8 cellular contexts compared by ENCODE assay signal in genomic region chr1:23208527-23208926, GRCh38. TPM values are rescaled to one million over a fixed set of nuclear protein-coding genes. Genes with fewer than 3 reads are reported as not detected.
"Had no signal": no experiment of that assay in that cellular context is flagged by ENCODE, and none has a peak within 500 bp of the region (broad histone marks: within the 10 kb centered on the region; RNA-seq: fewer than 3 reads in every experiment).

No MANE protein-coding gene starts in this region.

- DNase-seq: GDM1, GF-D8 had no signal

- ATAC-seq: GM12878 had no signal

- H3K4me3 ChIP-seq: GM12878 had no signal

- FAIRE-seq: G401.6, GM12878, GM12891, GM12892, GM18507, GM19239 had no signal

RNA-seq across cellular contexts. Expression of gene HTR1D, which starts 8.8 kb away (rescaled TPM):
- total RNA-seq: GM12878 had no signal
